8 cellular contexts compared by ENCODE assay signal in the genomic region with DNA sequence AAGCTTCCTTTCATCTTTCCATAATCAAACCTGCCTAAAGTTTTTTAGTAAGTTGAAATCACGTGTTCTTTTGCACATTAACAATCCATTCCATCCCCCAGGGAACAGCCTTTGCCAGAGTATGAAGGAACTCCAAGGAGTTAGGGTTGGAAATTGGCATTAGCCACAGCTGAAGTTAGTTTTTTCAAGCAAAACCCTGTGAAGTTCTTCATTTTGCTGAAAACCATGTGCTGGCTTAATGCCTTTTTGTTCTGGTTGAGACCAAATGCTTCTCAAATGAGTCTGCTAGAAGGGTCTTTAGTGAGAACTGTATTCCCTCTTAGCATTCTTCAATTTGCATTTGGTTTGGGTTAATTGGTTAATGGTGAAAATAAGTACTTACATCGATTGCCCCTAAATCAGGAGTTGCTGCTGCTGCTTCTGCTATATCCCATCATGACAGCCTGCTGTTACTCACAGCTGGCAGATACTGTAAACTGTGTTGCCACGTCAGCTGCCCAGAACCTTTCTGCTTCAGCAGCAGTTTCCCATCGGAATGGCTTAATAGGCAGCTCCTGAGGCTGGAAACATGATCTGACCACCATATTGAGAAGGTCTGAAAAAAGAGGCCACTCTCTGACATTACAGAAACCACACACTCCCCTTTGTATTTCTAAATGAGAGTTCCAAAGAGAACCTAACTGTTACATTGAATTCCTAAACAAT. TPM values are rescaled to one million over a fixed set of nuclear protein-coding genes. Genes with fewer than 3 reads are reported as not detected.
DNase-seq lines count a peak whose midpoint lies in the region; ATAC-seq and TF ChIP-seq lines count a peak whose summit lies in the region.

No MANE protein-coding gene starts in this region.

- H3K9me3 ChIP-seq in neural cell (ENCODE audit: low read length) = no peaks in the 10 kb centered on the region

- H3K4me2 ChIP-seq in neural cell (ENCODE audit: low read length) = no peak overlapping the region

- H3K27ac ChIP-seq in neural cell (ENCODE audit: low read length) = no peak overlapping the region

- no peaks in the 10 kb centered on the region for H3K79me2 ChIP-seq in neural cell (replicated peaks; ENCODE audit: insufficient read depth, low read length)

- H3K9ac ChIP-seq in neural cell (ENCODE audit: low read length) = no peak overlapping the region

- H3K4me3 ChIP-seq in epithelial cell of proximal tubule (ENCODE audit: low read depth, low read length) (no peak overlapping the region), neural cell (ENCODE audit: low read length) (no peak overlapping the region)

- DNase-seq in EH (ENCODE audit: low read depth) = peak; percentile 91
- DNase-seq in NCI-H82 (lab: John Stamatoyannopoulos, UW) = peak; percentile 82
- DNase-seq in epithelial cell of proximal tubule (ENCODE audit: low read depth) = peak; percentile 54
- DNase-seq in activated T-cell treated with anti-CD3 and anti-CD28 coated beads, Interleukin-2, amount 50 U/mL, for 1 hour = no peak
- DNase-seq in activated T-cell treated with anti-CD3 and anti-CD28 coated beads for 4 hours = no peak
- DNase-seq in erythroblast (lab: John Stamatoyannopoulos, UW) = no peak

- ATAC-seq in GM18502 (IDR thresholded peaks at IDR 0.05; ENCODE audit: poor library complexity, unreplicated experiment) = no peak

- H2AFZ ChIP-seq in neural cell (ENCODE audit: low read depth, low read length) = no peak overlapping the region

- H3K9me2 ChIP-seq in neural cell (ENCODE audit: insufficient read depth, low read length) = no peaks in the 10 kb centered on the region

- H4K20me1 ChIP-seq in neural cell (ENCODE audit: insufficient read depth) = no peaks in the 10 kb centered on the region

- TF ChIP-seq POLR2A in erythroblast (IDR thresholded peaks at IDR 0.05; ENCODE audit: low read length) = no peak

- TF ChIP-seq EP300 in neural cell (conservative IDR thresholded peaks at IDR 0.05; ENCODE audit: poor library complexity, severe bottlenecking) = no peak

- H3F3A ChIP-seq in neural cell (ENCODE audit: insufficient read depth, low read length, poor library complexity, severe bottlenecking) = no peaks in the 10 kb centered on the region

- H3K36me3 ChIP-seq in neural cell (ENCODE audit: insufficient read depth, low read length) = no peaks in the 10 kb centered on the region

- no peak for TF ChIP-seq CTCF in epithelial cell of proximal tubule (conservative IDR thresholded peaks at IDR 0.05; ENCODE audit: low read depth, low read length)
- TF ChIP-seq CTCF in neural cell (IDR thresholded peaks at IDR 0.05; ENCODE audit: poor library complexity, severe bottlenecking) = no peak

- TF ChIP-seq RAD21 in neural cell (conservative IDR thresholded peaks at IDR 0.05) = no peak

- no peaks in the 10 kb centered on the region for H3K27me3 ChIP-seq in neural cell (ENCODE audit: insufficient read depth, low read depth, low read length)

TF ChIP-seq in neural cell, 6 proteins besides CTCF, POLR2A, EP300 and RAD21:
- TF ChIP-seq, protein P1, sequence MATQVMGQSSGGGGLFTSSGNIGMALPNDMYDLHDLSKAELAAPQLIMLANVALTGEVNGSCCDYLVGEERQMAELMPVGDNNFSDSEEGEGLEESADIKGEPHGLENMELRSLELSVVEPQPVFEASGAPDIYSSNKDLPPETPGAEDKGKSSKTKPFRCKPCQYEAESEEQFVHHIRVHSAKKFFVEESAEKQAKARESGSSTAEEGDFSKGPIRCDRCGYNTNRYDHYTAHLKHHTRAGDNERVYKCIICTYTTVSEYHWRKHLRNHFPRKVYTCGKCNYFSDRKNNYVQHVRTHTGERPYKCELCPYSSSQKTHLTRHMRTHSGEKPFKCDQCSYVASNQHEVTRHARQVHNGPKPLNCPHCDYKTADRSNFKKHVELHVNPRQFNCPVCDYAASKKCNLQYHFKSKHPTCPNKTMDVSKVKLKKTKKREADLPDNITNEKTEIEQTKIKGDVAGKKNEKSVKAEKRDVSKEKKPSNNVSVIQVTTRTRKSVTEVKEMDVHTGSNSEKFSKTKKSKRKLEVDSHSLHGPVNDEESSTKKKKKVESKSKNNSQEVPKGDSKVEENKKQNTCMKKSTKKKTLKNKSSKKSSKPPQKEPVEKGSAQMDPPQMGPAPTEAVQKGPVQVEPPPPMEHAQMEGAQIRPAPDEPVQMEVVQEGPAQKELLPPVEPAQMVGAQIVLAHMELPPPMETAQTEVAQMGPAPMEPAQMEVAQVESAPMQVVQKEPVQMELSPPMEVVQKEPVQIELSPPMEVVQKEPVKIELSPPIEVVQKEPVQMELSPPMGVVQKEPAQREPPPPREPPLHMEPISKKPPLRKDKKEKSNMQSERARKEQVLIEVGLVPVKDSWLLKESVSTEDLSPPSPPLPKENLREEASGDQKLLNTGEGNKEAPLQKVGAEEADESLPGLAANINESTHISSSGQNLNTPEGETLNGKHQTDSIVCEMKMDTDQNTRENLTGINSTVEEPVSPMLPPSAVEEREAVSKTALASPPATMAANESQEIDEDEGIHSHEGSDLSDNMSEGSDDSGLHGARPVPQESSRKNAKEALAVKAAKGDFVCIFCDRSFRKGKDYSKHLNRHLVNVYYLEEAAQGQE (IDR thresholded peaks at IDR 0.05; ENCODE audit: borderline replicate concordance) = no peak
- peak; percentile 86 for TF ChIP-seq POLR2AphosphoS5 (IDR thresholded peaks at IDR 0.05)

RNA-seq across cellular contexts. Expression of a gene that starts 14.1 kb away (rescaled TPM):
- 0.17 and 0.29 TPM in 2 replicates for total RNA-seq in epithelial cell of proximal tubule
- polyA plus RNA-seq in neural cell = 0.78 and 2.1 TPM in 2 replicates
- 0.24 and 1.9 TPM in 2 replicates for polyA minus RNA-seq in neural cell

Comparison
In these comparisons a context has a peak if more than half of its experiments do, and no peak if none do; other contexts are left out.
1. DNase-seq: peak in EH (single experiment), NCI-H82 (single experiment) and epithelial cell of proximal tubule (single experiment); none in activated T-cell treated with anti-CD3 and anti-CD28 coated beads, Interleukin-2, amount 50 U/mL, for 1 hour (single experiment), activated T-cell treated with anti-CD3 and anti-CD28 coated beads for 4 hours (single experiment) and erythroblast (0 of 2).